23 cellular contexts compared by ENCODE assay signal in the genomic region with DNA sequence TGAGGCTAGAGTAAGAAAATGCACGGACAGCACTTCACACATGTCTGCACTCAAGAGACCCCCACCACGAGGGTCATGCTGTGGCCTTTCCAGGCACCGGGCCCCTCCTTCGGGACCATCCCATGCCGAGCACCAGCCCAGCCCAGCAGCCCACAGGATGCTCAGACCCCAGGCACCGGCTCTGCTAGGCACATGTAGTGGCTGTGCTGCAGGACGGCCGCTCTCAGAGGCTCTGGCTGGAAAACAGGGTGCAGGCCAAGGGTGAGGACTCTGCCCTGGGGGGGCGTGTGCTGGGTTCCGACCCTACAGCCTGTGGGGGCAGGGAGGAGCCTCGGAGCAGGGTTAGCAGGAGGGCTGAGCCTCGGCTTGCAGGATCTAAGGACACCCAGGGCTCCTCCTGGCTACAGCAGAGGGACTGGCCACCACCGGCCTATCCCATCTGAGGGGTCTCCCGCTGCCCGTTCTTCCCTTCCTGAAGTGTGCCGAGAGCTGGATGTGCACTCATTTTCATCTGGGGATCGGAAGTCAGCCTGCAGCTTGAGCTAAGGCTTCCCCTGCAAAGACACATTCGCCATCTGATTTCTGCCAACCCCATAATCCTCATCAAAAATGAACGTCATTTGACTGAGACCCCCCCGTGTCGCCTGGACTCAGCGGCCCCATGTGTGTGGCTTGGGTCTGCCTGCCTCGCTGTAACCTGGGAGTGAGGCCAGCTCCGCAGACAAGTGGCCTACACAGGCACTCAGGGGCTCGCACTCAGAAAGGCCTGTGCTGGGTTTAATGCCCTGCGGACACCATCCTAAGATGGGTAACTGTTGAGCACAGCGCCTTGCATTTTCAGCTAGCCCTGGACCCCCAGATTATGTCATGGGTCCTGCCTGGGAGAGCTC.
A peak's percentile ranks its signal among the peaks of the same experiment; 100 is the strongest.
DNase-seq lines count a peak whose midpoint lies in the region; ATAC-seq and TF ChIP-seq lines count a peak whose summit lies in the region.
"Had no signal": no experiment of that assay in that cellular context is flagged by ENCODE, and none has a peak within 500 bp of the region (broad histone marks: within the 10 kb centered on the region; RNA-seq: fewer than 3 reads in every experiment).

No MANE protein-coding gene starts in this region.

- H3K4me3 ChIP-seq in GM23338: no peak overlapping the region
- H3K4me3 ChIP-seq in IMR-90 (ENCODE audit: insufficient read depth, low read depth, low read length): no peak overlapping the region
- no peak overlapping the region for H3K4me3 ChIP-seq in sigmoid colon
- H3K4me3 ChIP-seq in transverse colon: no peak overlapping the region
- H3K4me3 ChIP-seq: SK-N-MC had no signal

- no peak overlapping the region for H3K56ac ChIP-seq in IMR-90 (ENCODE audit: extremely low read depth, insufficient read depth, low read length)

- no peak overlapping the region for H4K8ac ChIP-seq in IMR-90 (ENCODE audit: low read depth in 2 of 2, low read length in 2 of 2)

- H3K27me3 Mint-ChIP-seq in GM23338 (ENCODE audit: insufficient read depth, low read depth, poor library complexity): peaks cover 9% of the 10 kb centered on the region

- no peaks in the 10 kb centered on the region for H3K9me2 ChIP-seq in GM23338 (ENCODE audit: insufficient read depth)

- H3K9me3 Mint-ChIP-seq in GM23338: no peaks in the 10 kb centered on the region

- H3K27ac Mint-ChIP-seq in GM23338: peak overlapping the region; percentile 68; the same call in 1 of the 2 replicates
- H3K27ac Mint-ChIP-seq: B cell; CD14-positive monocyte; CD8-positive, alpha-beta memory T cell had no signal

- no peak overlapping the region for H3K18ac ChIP-seq in IMR-90 (ENCODE audit: low read depth, low read length)

- no peaks in the 10 kb centered on the region for H3K79me2 ChIP-seq in GM23338 (replicated peaks; ENCODE audit: insufficient read depth)

- peak overlapping the region; percentile 14 for H2BK5ac ChIP-seq in IMR-90 (ENCODE audit: low read depth, low read length, poor library complexity, severe bottlenecking)

- TF ChIP-seq RAD21 in IMR-90 (IDR thresholded peaks at IDR 0.05; ENCODE audit: low read length): no peak

- H3K4me1 ChIP-seq in GM23338 (ENCODE audit: insufficient read depth) (no peaks in the 10 kb centered on the region), IMR-90 (ENCODE audit: control insufficient read depth, insufficient read depth, low read length) (peaks cover 35% of the 10 kb centered on the region), sigmoid colon (peaks cover 0 to 9% (median 8%) of the 10 kb centered on the region in 4 donors), transverse colon (no peaks in the 10 kb centered on the region)

- peak overlapping the region; percentile 33 for H4K91ac ChIP-seq in IMR-90 (ENCODE audit: insufficient read depth, low read depth, low read length)

- no peak overlapping the region for H2AK9ac ChIP-seq in IMR-90 (replicated peaks; ENCODE audit: low read depth, low read length, poor library complexity)

- no peak overlapping the region for H4K5ac ChIP-seq in IMR-90 (ENCODE audit: low read depth, low read length)

- TF ChIP-seq CTCF in GM23338 (conservative IDR thresholded peaks at IDR 0.05; ENCODE audit: low read depth in 2 of 2): no peak
- TF ChIP-seq CTCF in IMR-90 (conservative IDR thresholded peaks at IDR 0.05; ENCODE audit: low read depth, low read length): no peak
- no peak for TF ChIP-seq CTCF in sigmoid colon (IDR thresholded peaks at IDR 0.05)
- no peak for TF ChIP-seq CTCF in transverse colon (IDR thresholded peaks at IDR 0.05)

- peaks cover 5% of the 10 kb centered on the region; the same call in 1 of the 3 replicates for H3K4me1 Mint-ChIP-seq in GM23338

- no peak overlapping the region for H3K14ac ChIP-seq in IMR-90 (replicated peaks; ENCODE audit: low read depth, low read length)

- H3K4me3 Mint-ChIP-seq in GM23338: peak overlapping the region; percentile 27; the same call in 1 of the 3 replicates
- H3K4me3 Mint-ChIP-seq: B cell; CD14-positive monocyte; CD8-positive, alpha-beta memory T cell had no signal

- ATAC-seq in GM23338 (no peak; the same call in 2 of the 3 replicates), IMR-90 (ENCODE audit: low read depth) (no peak), GM21576 (IDR thresholded peaks at IDR 0.05; ENCODE audit: unreplicated experiment) (no peak)

- no peaks in the 10 kb centered on the region for H3F3A ChIP-seq in GM23338 (replicated peaks; ENCODE audit: low read depth)

- in situ Hi-C loops in IMR-90 (cut with MboI; ENCODE audit: low sequenced_read_pairs): no loop called here
- in situ Hi-C loops in transverse colon (cut with MboI; ENCODE audit: low pct_ligation_motif_present in 1 of 4, low pct_unique_long_range_greater_than_20kb in 1 of 4, low sequenced_read_pairs in 3 of 4): no loop called here

- H4K20me1 ChIP-seq in GM23338 (replicated peaks; ENCODE audit: insufficient read depth): no peaks in the 10 kb centered on the region
- no peaks in the 10 kb centered on the region for H4K20me1 ChIP-seq in IMR-90 (ENCODE audit: insufficient read depth, low read length)

- POLR2A ChIA-PET in IMR-90 (lab: Charles Lee; ENCODE audit: unreplicated experiment): interaction anchor here (1.2 kb wide), 1 partner anchor 301 kb away, joined by 4 read pairs; no protein-coding TSS in a partner anchor

- no peak overlapping the region for H2BK15ac ChIP-seq in IMR-90 (ENCODE audit: low read depth, low read length)

- H3K9me1 ChIP-seq in IMR-90 (ENCODE audit: insufficient read depth, low read length): peaks cover 37% of the 10 kb centered on the region

- CTCF ChIA-PET in IMR-90 (lab: Yijun Ruan, JAX): no interaction called here

- DNase-seq in GM23338 (ENCODE audit: low spot score) (no peak), IMR-90 (no peak), mesenteric fat pad (ENCODE audit: low spot score) (peak; percentile 81), sigmoid colon (peak; percentile 56), transverse colon (no peak), NCI-H146 treated with DMSO at 0.1 percent for 48 hours (lab: John Stamatoyannopoulos, UW; ENCODE audit: unreplicated experiment) (no peak)
- DNase-seq: CD8-positive, alpha-beta memory T cell; DMS 273 treated with DMSO at 0.1 percent for 48 hours; DMS79; EL; GF-D8; NCI-H1048; NCI-H1417; NCI-H1694 treated with DMSO at 0.1 percent for 48 hours; NCI-H2081; NCI-H226; NCI-H510A treated with DMSO at 0.1 percent for 48 hours; SIG-M5 had no signal

- TF ChIP-seq POLR2A in IMR-90 (IDR thresholded peaks at IDR 0.05; ENCODE audit: low read depth, low read length) (no peak), sigmoid colon (IDR thresholded peaks at IDR 0.05) (no peak), transverse colon (IDR thresholded peaks at IDR 0.05) (no peak)

- dilution Hi-C loops in IMR-90 (cut with HindIII; ENCODE audit: low sequenced_read_pairs, unreplicated experiment): no loop called here

- no peak overlapping the region for H3K23ac ChIP-seq in IMR-90 (ENCODE audit: low read depth, low read length)

- no peak overlapping the region for H3K4me2 ChIP-seq in GM23338
- H3K4me2 ChIP-seq in IMR-90 (ENCODE audit: low read depth, low read length): no peak overlapping the region

- no peaks in the 10 kb centered on the region for H3K27me3 ChIP-seq in GM23338 (ENCODE audit: insufficient read depth)
- H3K27me3 ChIP-seq in IMR-90 (ENCODE audit: control insufficient read depth, insufficient read depth, low read length): no peaks in the 10 kb centered on the region
- H3K27me3 ChIP-seq in sigmoid colon: no peaks in the 10 kb centered on the region
- no peaks in the 10 kb centered on the region for H3K27me3 ChIP-seq in transverse colon

- H3K27ac ChIP-seq in GM23338 (ENCODE audit: low read depth) (no peak overlapping the region), IMR-90 (ENCODE audit: insufficient read depth, low read length) (no peak overlapping the region), sigmoid colon (no peak overlapping the region), transverse colon (no peak overlapping the region)
- H3K27ac ChIP-seq: HL-60, SK-N-MC had no signal

- BruUV-seq in IMR-90 (replicated peaks; lab: Mats Ljungman, UMichigan): no TSS peak

- H3K4ac ChIP-seq in IMR-90 (ENCODE audit: low read depth, low read length): peak overlapping the region; percentile 37; the same call in 1 of the 2 replicates

- peak overlapping the region; percentile 33; the same call in 1 of the 2 replicates for H2BK120ac ChIP-seq in IMR-90 (ENCODE audit: low read depth, low read length)

- WGBS in IMR-90 (ENCODE audit: extremely low coverage in 2 of 2, insufficient read length in 1 of 2), 2 experiments: 94% methylated on average over 7 of the region's 27 CpGs; no CpG with 5 or more reads in 1 of the 2 experiments
- WGBS in sigmoid colon, 2 donors: 74 to 82% methylated on average over 27 of the region's 27 CpGs
- WGBS in transverse colon (ENCODE audit: low coverage in 1 of 2), 2 donors: 80 to 90% methylated on average over 2 to 27 of the region's 27 CpGs

- H2BK20ac ChIP-seq in IMR-90 (ENCODE audit: low read depth, low read length): 0 out of 2 replicates have a peak overlapping the region, but pooled peaks have one; percentile 19

- TF ChIP-seq EP300 in sigmoid colon (IDR thresholded peaks at IDR 0.05) (no peak), transverse colon (IDR thresholded peaks at IDR 0.05; ENCODE audit: low read depth) (no peak)

- H3K9ac ChIP-seq in IMR-90 (ENCODE audit: low read depth, low read length): no peak overlapping the region

- H3K36me3 ChIP-seq in GM23338 (ENCODE audit: insufficient read depth) (no peaks in the 10 kb centered on the region), IMR-90 (ENCODE audit: control insufficient read depth, insufficient read depth, low read length) (no peaks in the 10 kb centered on the region), sigmoid colon (no peaks in the 10 kb centered on the region), transverse colon (no peaks in the 10 kb centered on the region)

- H3K36me3 Mint-ChIP-seq in GM23338 (ENCODE audit: low read depth): no peaks in the 10 kb centered on the region; the same call in 2 of the 3 replicates
- H3K36me3 Mint-ChIP-seq: CD14-positive monocyte; CD8-positive, alpha-beta memory T cell had no signal

- intact Hi-C loops in IMR-90 (cut with micrococcal nuclease) (no loop called here), sigmoid colon (cut with DNase I) (no loop called here), transverse colon (cut with DNase I; ENCODE audit: low total_unique reads) (no loop called here)

- H3K9me3 ChIP-seq in IMR-90 (ENCODE audit: control insufficient read depth, insufficient read depth, low read length): no peaks in the 10 kb centered on the region
- H3K9me3 ChIP-seq in sigmoid colon: no peaks in the 10 kb centered on the region
- H3K9me3 ChIP-seq in transverse colon: no peaks in the 10 kb centered on the region

- H3K79me1 ChIP-seq in IMR-90 (ENCODE audit: low read depth in 1 of 2, low read length in 2 of 2): peaks cover 9 to 32% of the 10 kb centered on the region in 2 experiments; a peak in 2 of 4 replicates

- H2AFZ ChIP-seq in GM23338: no peak overlapping the region
- H2AFZ ChIP-seq in IMR-90 (replicated peaks; ENCODE audit: low read length, poor library complexity): no peak overlapping the region

- H2AK5ac ChIP-seq in IMR-90 (ENCODE audit: low read depth, low read length): 0 out of 2 replicates have a peak overlapping the region, but pooled peaks have one; percentile 96

TF ChIP-seq in GM23338, 12 proteins besides CTCF, POLR2A, EP300 and RAD21:
- no peak for TF ChIP-seq POLR2AphosphoS5 (IDR thresholded peaks at IDR 0.05; ENCODE audit: low read depth)
TF ChIP-seq in GM23338: peak in this region for 0.

TF ChIP-seq in IMR-90, 13 proteins besides CTCF, POLR2A, EP300 and RAD21 (continues in another document):
- no peak for TF ChIP-seq MXI1 (IDR thresholded peaks at IDR 0.05; ENCODE audit: borderline replicate concordance, low read depth, low read length)

Comparison
In these comparisons a context has a peak if more than half of its experiments do, and no peak if none do; other contexts are left out.
1. DNase-seq: peak in mesenteric fat pad (single experiment) and sigmoid colon (single experiment); none in GM23338 (single experiment), IMR-90 (single experiment), transverse colon (single experiment) and NCI-H146 treated with DMSO at 0.1 percent for 48 hours (single experiment).